ENCODE assay signal across 17 cellular contexts in the genomic region with DNA sequence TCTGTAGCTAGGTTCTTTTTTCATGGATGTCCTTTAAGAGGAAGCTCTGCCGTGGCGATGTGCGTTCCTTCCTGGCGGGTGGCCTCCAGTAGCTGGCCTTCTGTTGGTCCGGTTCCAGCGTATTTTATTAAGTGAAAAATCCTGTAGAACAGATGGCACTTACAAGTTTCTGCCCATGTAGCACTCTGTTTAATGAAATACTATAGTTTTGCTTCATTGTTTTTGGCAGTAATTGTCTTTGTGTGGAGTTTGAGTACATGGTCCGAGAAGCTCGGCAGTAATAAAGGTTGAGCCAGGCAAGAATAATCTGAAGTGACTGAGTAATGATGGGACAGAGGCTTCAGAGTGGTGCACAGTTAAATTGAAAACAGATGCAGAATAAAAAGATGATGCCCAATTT. TPM values are rescaled to one million over a fixed set of nuclear protein-coding genes. Genes with fewer than 3 reads are reported as not detected.
DNase-seq lines count a peak whose midpoint lies in the region; ATAC-seq and TF ChIP-seq lines count a peak whose summit lies in the region.
"Had no signal": no experiment of that assay in that cellular context is flagged by ENCODE, and none has a peak within 500 bp of the region (broad histone marks: within the 10 kb centered on the region; RNA-seq: fewer than 3 reads in every experiment).

No MANE protein-coding gene starts in this region.

- intact Hi-C loops in left ventricle myocardium inferior (cut with micrococcal nuclease), result loop anchor here (5.0 kb wide), 1 partner anchor 48 kb away; no protein-coding TSS in a partner anchor
- intact Hi-C loops in cardiac septum (cut with DNase I), result no loop called here

- no peaks in the 10 kb centered on the region for H3K27me3 ChIP-seq in left ventricle myocardium inferior (ENCODE audit: low read depth)

- peaks cover 12 to 40% of the 10 kb centered on the region in 2 donors for H3K36me3 Mint-ChIP-seq in stimulated activated naive B cell treated with anti-CD40 and anti-IgM and Interleukin-4, amounts not matched to agents 10 μg/mL and 1 μg/mL and 100 μg/mL, for 72 hours
- H3K36me3 Mint-ChIP-seq in activated T-cell treated with anti-CD3 and anti-CD28 coated beads, Interleukin-2, amount 50 U/mL, for 24 hours (ENCODE audit: low read depth), result peaks cover 59% of the 10 kb centered on the region
- H3K36me3 Mint-ChIP-seq: natural killer cell treated with Interleukin-12 subunit alpha and Interleukin-12 subunit beta and Interleukin-15 and Interleukin-18, amount 100 ng/mL, for 72 hours had no signal

- ATAC-seq in stimulated activated naive B cell treated with anti-CD40 and anti-IgM and Interleukin-4, amounts not matched to agents 10 μg/mL and 1 μg/mL and 100 μg/mL, for 72 hours (replicated peaks), result no peak
- no peak for ATAC-seq in GM21786 (IDR thresholded peaks at IDR 0.05; ENCODE audit: unreplicated experiment)
- ATAC-seq: activated naive CD8-positive, alpha-beta T cell treated with anti-CD3 and anti-CD28 coated beads, Interleukin-2, amount 50 U/mL, for 24 hours; lower lobe of right lung; natural killer cell treated with Interleukin-12 subunit alpha and Interleukin-12 subunit beta and Interleukin-15 and Interleukin-18, amount 100 ng/mL, for 72 hours had no signal

- H3K36me3 ChIP-seq in left ventricle myocardium inferior, result no peaks in the 10 kb centered on the region
- no peaks in the 10 kb centered on the region for H3K36me3 ChIP-seq in urinary bladder (ENCODE audit: insufficient read depth)

- 65% methylated on average over 8 of the region's 8 CpGs for WGBS in urinary bladder

- no peak for TF ChIP-seq CTCF in left ventricle myocardium inferior (IDR thresholded peaks at IDR 0.05; ENCODE audit: borderline replicate concordance)
- TF ChIP-seq CTCF in fibroblast of mammary gland (conservative IDR thresholded peaks at IDR 0.05; ENCODE audit: control insufficient read depth, insufficient read depth, low read depth, low read length), result no peak

- H3K27ac ChIP-seq in left ventricle myocardium inferior (replicated peaks) (peak overlapping the region; percentile 4), urinary bladder (ENCODE audit: low read depth) (peak overlapping the region; percentile 45)
- H3K27ac ChIP-seq: KMS-11, lower lobe of right lung had no signal

- H3K4me3 ChIP-seq in left ventricle myocardium inferior (no peak overlapping the region), fibroblast of mammary gland (ENCODE audit: control insufficient read depth, low read depth, low read length) (no peak overlapping the region), urinary bladder (ENCODE audit: low read depth, low read length) (no peak overlapping the region)
- H3K4me3 ChIP-seq: lower lobe of right lung had no signal

- DNase-seq in left ventricle myocardium inferior (no peak), cardiac septum (ENCODE audit: low spot score) (no peak), SK-N-DZ (ENCODE audit: low spot score) (peak; percentile 32), fibroblast of mammary gland (ENCODE audit: low read depth) (peak; percentile 62)
- DNase-seq in stimulated activated naive B cell treated with anti-CD40 and anti-IgM and Interleukin-4, amounts not matched to agents 10 μg/mL and 1 μg/mL and 100 μg/mL, for 72 hours, result no peak
- no peak for DNase-seq in activated T-cell treated with anti-CD3 and anti-CD28 coated beads, Interleukin-2, amount 50 U/mL, for 24 hours
- DNase-seq: activated CD4-positive, alpha-beta memory T cell treated with anti-CD3 and anti-CD28 coated beads for 36 hours; activated naive CD8-positive, alpha-beta T cell treated with anti-CD3 and anti-CD28 coated beads, Interleukin-2, amount 50 U/mL, for 24 hours; cortex of kidney; lower lobe of right lung; NCI-H1105; NCI-H2227 treated with DMSO at 0.1 percent for 48 hours had no signal

- no peaks in the 10 kb centered on the region for H3K9me3 Mint-ChIP-seq in stimulated activated naive B cell treated with anti-CD40 and anti-IgM and Interleukin-4, amounts not matched to agents 10 μg/mL and 1 μg/mL and 100 μg/mL, for 72 hours
- H3K9me3 Mint-ChIP-seq in activated T-cell treated with anti-CD3 and anti-CD28 coated beads, Interleukin-2, amount 50 U/mL, for 24 hours, result no peaks in the 10 kb centered on the region
- H3K9me3 Mint-ChIP-seq: activated CD4-positive, alpha-beta memory T cell treated with anti-CD3 and anti-CD28 coated beads for 36 hours; activated naive CD8-positive, alpha-beta T cell treated with anti-CD3 and anti-CD28 coated beads, Interleukin-2, amount 50 U/mL, for 24 hours; activated T-helper 1 cell treated with anti-CD3 and anti-CD28 coated beads, Interleukin-12 subunit alpha, Interleukin-12 subunit beta, Interleukin-2, Interleukin-4 antibody, amounts not matched to agents 30 ng/mL and 10 ng/mL and 1 ng/mL, durations not matched to agents 14 hours and 24 hours and 36 hours; natural killer cell treated with Interleukin-12 subunit alpha and Interleukin-12 subunit beta and Interleukin-15 and Interleukin-18, amount 100 ng/mL, for 72 hours had no signal

- H3K9me3 ChIP-seq in left ventricle myocardium inferior (replicated peaks), result no peaks in the 10 kb centered on the region
- H3K9me3 ChIP-seq: lower lobe of right lung had no signal

- no peaks in the 10 kb centered on the region for H3K27me3 Mint-ChIP-seq in stimulated activated naive B cell treated with anti-CD40 and anti-IgM and Interleukin-4, amounts not matched to agents 10 μg/mL and 1 μg/mL and 100 μg/mL, for 72 hours
- H3K27me3 Mint-ChIP-seq in activated T-cell treated with anti-CD3 and anti-CD28 coated beads, Interleukin-2, amount 50 U/mL, for 24 hours, result no peaks in the 10 kb centered on the region
- H3K27me3 Mint-ChIP-seq: activated CD4-positive, alpha-beta memory T cell treated with anti-CD3 and anti-CD28 coated beads for 36 hours; activated naive CD8-positive, alpha-beta T cell treated with anti-CD3 and anti-CD28 coated beads, Interleukin-2, amount 50 U/mL, for 24 hours; natural killer cell treated with Interleukin-12 subunit alpha and Interleukin-12 subunit beta and Interleukin-15 and Interleukin-18, amount 100 ng/mL, for 72 hours had no signal

- peaks cover 33 to 69% of the 10 kb centered on the region in 2 donors for H3K4me1 Mint-ChIP-seq in stimulated activated naive B cell treated with anti-CD40 and anti-IgM and Interleukin-4, amounts not matched to agents 10 μg/mL and 1 μg/mL and 100 μg/mL, for 72 hours
- H3K4me1 Mint-ChIP-seq in activated T-cell treated with anti-CD3 and anti-CD28 coated beads, Interleukin-2, amount 50 U/mL, for 24 hours (ENCODE audit: low read depth), result peaks cover 79% of the 10 kb centered on the region

- H3K27ac Mint-ChIP-seq in stimulated activated naive B cell treated with anti-CD40 and anti-IgM and Interleukin-4, amounts not matched to agents 10 μg/mL and 1 μg/mL and 100 μg/mL, for 72 hours, result no peak overlapping the region
- H3K27ac Mint-ChIP-seq in activated T-cell treated with anti-CD3 and anti-CD28 coated beads, Interleukin-2, amount 50 U/mL, for 24 hours, result no peak overlapping the region
- H3K27ac Mint-ChIP-seq: activated CD4-positive, alpha-beta memory T cell treated with anti-CD3 and anti-CD28 coated beads for 36 hours; activated naive CD8-positive, alpha-beta T cell treated with anti-CD3 and anti-CD28 coated beads, Interleukin-2, amount 50 U/mL, for 24 hours; activated T-helper 1 cell treated with anti-CD3 and anti-CD28 coated beads, Interleukin-12 subunit alpha, Interleukin-12 subunit beta, Interleukin-2, Interleukin-4 antibody, amounts not matched to agents 30 ng/mL and 10 ng/mL and 1 ng/mL, durations not matched to agents 14 hours and 24 hours and 36 hours; natural killer cell treated with Interleukin-12 subunit alpha and Interleukin-12 subunit beta and Interleukin-15 and Interleukin-18, amount 100 ng/mL, for 72 hours had no signal

- H3K4me1 ChIP-seq in left ventricle myocardium inferior, result peaks cover 72% of the 10 kb centered on the region
- H3K4me1 ChIP-seq in urinary bladder (ENCODE audit: insufficient read depth), result no peaks in the 10 kb centered on the region

- H3K4me3 Mint-ChIP-seq in stimulated activated naive B cell treated with anti-CD40 and anti-IgM and Interleukin-4, amounts not matched to agents 10 μg/mL and 1 μg/mL and 100 μg/mL, for 72 hours, result no peak overlapping the region
- no peak overlapping the region for H3K4me3 Mint-ChIP-seq in activated T-cell treated with anti-CD3 and anti-CD28 coated beads, Interleukin-2, amount 50 U/mL, for 24 hours
- H3K4me3 Mint-ChIP-seq: activated CD4-positive, alpha-beta memory T cell treated with anti-CD3 and anti-CD28 coated beads for 36 hours; activated naive CD8-positive, alpha-beta T cell treated with anti-CD3 and anti-CD28 coated beads, Interleukin-2, amount 50 U/mL, for 24 hours; activated T-helper 1 cell treated with anti-CD3 and anti-CD28 coated beads, Interleukin-12 subunit alpha, Interleukin-12 subunit beta, Interleukin-2, Interleukin-4 antibody, amounts not matched to agents 30 ng/mL and 10 ng/mL and 1 ng/mL, durations not matched to agents 14 hours and 24 hours and 36 hours; natural killer cell treated with Interleukin-12 subunit alpha and Interleukin-12 subunit beta and Interleukin-15 and Interleukin-18, amount 100 ng/mL, for 72 hours had no signal

RNA-seq across cellular contexts. Expression of a gene that starts 20.4 kb away (rescaled TPM):
- total RNA-seq in left ventricle myocardium inferior (66.7 TPM), cardiac septum (53.8 TPM), urinary bladder (44.6 TPM)
- polyA plus RNA-seq in SK-N-DZ (2014; cell fraction: cytosol; rRNA removed), result 57.4 and 58.4 TPM in 2 replicates
- 56.1 and 63.8 TPM in 2 replicates for polyA plus RNA-seq in SK-N-DZ (2014; cell fraction: nucleus; rRNA removed)
- 39.5 TPM for polyA plus RNA-seq in urinary bladder

Comparison
In these comparisons a context has a peak if more than half of its experiments do, and no peak if none do; other contexts are left out.
1. DNase-seq: peak in SK-N-DZ (single experiment) and fibroblast of mammary gland (single experiment); none in left ventricle myocardium inferior (single experiment), cardiac septum (single experiment), stimulated activated naive B cell treated with anti-CD40 and anti-IgM and Interleukin-4, amounts not matched to agents 10 μg/mL and 1 μg/mL and 100 μg/mL, for 72 hours (single experiment) and activated T-cell treated with anti-CD3 and anti-CD28 coated beads, Interleukin-2, amount 50 U/mL, for 24 hours (single experiment).